In the genomic region with DNA sequence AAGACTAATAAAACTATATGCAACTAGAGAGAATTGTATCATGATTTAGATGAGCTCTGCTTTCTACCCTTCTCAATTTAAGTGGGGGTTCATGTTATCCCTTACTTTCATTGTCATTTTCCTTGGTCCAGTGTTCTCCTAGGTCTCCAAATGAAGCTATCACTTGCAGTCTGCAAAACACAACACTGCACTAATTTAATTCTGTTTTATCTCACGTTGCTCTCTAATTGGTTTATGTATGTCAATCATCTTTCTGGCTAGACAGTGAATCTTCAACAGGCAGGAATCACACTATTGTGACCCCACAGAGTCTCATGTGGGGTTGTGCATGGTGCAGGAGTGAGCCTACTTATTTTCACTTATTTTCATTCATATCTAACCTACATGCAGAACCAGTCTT, we compare ENCODE assay signal across 1 cellular context.
TF ChIP-seq lines count a peak whose summit lies in the region.

No MANE protein-coding gene starts in this region.

TF ChIP-seq in SK-N-SH treated with all-trans-retinoic acid at 6 μM for 48 hours, 23 proteins besides CTCF, POLR2A, EP300 and RAD21 (continued from another document):
- TF ChIP-seq PATZ1 (CRISPR knock-in tag; IDR thresholded peaks at IDR 0.05; ENCODE audit: borderline replicate concordance), result no peak
- TF ChIP-seq ZC3H10 (CRISPR knock-in tag; IDR thresholded peaks at IDR 0.05), result no peak
- TF ChIP-seq ISL1 (CRISPR knock-in tag; IDR thresholded peaks at IDR 0.05), result no peak
- no peak for TF ChIP-seq CSDC2 (CRISPR knock-in tag; IDR thresholded peaks at IDR 0.05)
- no peak for TF ChIP-seq ZFP30 (CRISPR knock-in tag; IDR thresholded peaks at IDR 0.05)
- no peak for TF ChIP-seq ZNF8 (CRISPR knock-in tag; IDR thresholded peaks at IDR 0.05)
